ENCODE assay signal across 21 cellular contexts in the genomic region with DNA sequence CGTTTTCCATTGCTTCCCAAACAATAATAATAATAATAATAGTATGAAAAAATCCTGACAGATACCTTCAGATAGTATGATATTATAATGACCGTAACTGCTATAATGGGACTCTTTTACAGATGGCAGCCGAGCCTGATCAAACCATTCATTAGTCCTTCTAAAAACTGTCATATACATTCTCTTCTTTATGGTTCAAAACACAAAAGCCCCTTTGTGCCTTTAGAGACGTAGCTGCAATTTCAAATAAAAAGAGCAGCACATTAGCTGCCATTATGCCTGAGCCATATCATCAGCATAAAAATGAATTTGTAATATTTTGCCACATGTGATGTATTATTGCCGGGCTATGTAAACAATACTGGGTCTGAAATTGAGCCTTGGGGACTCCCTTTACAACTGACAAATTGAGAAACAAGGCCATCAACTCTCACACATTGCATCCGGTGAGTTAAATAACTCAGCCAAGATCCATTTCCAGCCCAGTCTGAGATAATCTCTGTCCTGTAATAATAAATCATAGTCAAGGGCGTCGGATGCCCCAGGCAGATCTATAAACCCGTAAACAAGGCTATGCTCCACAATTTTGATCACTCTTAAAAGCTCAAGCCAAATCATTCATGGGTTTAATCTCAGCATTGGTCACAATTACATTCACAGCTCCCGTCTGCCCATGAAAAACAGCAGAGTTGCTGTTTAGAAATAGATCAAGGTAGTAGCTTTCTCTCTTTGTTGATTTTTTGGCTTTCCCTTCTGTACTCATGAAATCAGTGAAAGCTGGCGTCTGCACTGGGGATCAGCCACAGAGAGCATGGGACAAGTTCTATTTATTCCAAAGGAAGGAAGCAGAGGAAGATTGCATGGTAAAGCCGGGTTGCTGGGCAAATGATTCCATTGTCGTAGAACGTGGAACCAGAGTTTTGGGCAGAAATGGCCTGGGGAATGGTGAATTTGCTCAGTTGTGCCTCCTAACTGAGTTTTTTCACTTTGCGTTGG.
DNase-seq lines count a peak whose midpoint lies in the region; ATAC-seq and TF ChIP-seq lines count a peak whose summit lies in the region.
"Had no signal": no experiment of that assay in that cellular context is flagged by ENCODE, and none has a peak within 500 bp of the region (broad histone marks: within the 10 kb centered on the region; RNA-seq: fewer than 3 reads in every experiment).

No MANE protein-coding gene starts in this region.

- H3K36me3 Mint-ChIP-seq in type B pancreatic cell, result peaks cover 4% of the 10 kb centered on the region
- H3K36me3 Mint-ChIP-seq: activated naive CD4-positive, alpha-beta T cell treated with anti-CD3 and anti-CD28 coated beads, Interleukin-2, amount 50 U/mL, for 24 hours; natural killer cell treated with Interleukin-12 subunit alpha and Interleukin-12 subunit beta and Interleukin-15 and Interleukin-18, amount 100 ng/mL, for 72 hours had no signal

- no peaks in the 10 kb centered on the region for H3K4me1 ChIP-seq in right atrium auricular region

- H3K4me3 Mint-ChIP-seq in type B pancreatic cell, result peak overlapping the region; percentile 16
- H3K4me3 Mint-ChIP-seq: activated naive CD4-positive, alpha-beta T cell treated with anti-CD3 and anti-CD28 coated beads, Interleukin-2, amount 50 U/mL, for 24 hours; natural killer cell treated with Interleukin-12 subunit alpha and Interleukin-12 subunit beta and Interleukin-15 and Interleukin-18, amount 100 ng/mL, for 72 hours had no signal

- TF ChIP-seq CTCF in right atrium auricular region (IDR thresholded peaks at IDR 0.05) (no peak), type B pancreatic cell (conservative IDR thresholded peaks at IDR 0.05) (no peak), foreskin fibroblast (IDR thresholded peaks at IDR 0.05; ENCODE audit: low read depth, low read length) (no peak)

- peaks cover 19% of the 10 kb centered on the region for H3K4me1 Mint-ChIP-seq in type B pancreatic cell (ENCODE audit: unreplicated experiment)
- H3K4me1 Mint-ChIP-seq: activated naive CD4-positive, alpha-beta T cell treated with anti-CD3 and anti-CD28 coated beads, Interleukin-2, amount 50 U/mL, for 24 hours had no signal

- peaks cover 35% of the 10 kb centered on the region for H3K27me3 Mint-ChIP-seq in type B pancreatic cell
- H3K27me3 Mint-ChIP-seq: activated naive CD4-positive, alpha-beta T cell treated with anti-CD3 and anti-CD28 coated beads, Interleukin-2, amount 50 U/mL, for 24 hours; natural killer cell treated with Interleukin-12 subunit alpha and Interleukin-12 subunit beta and Interleukin-15 and Interleukin-18, amount 100 ng/mL, for 72 hours had no signal

- H3K27ac Mint-ChIP-seq in type B pancreatic cell, result peak overlapping the region; percentile 77
- H3K27ac Mint-ChIP-seq: activated naive CD4-positive, alpha-beta T cell treated with anti-CD3 and anti-CD28 coated beads, Interleukin-2, amount 50 U/mL, for 24 hours; natural killer cell treated with Interleukin-12 subunit alpha and Interleukin-12 subunit beta and Interleukin-15 and Interleukin-18, amount 100 ng/mL, for 72 hours had no signal

- H3K27ac ChIP-seq in right atrium auricular region, result no peak overlapping the region
- H3K27ac ChIP-seq: C4-2B, PC-9, vagina had no signal

- H3K36me3 ChIP-seq in right atrium auricular region, result no peaks in the 10 kb centered on the region
- H3K36me3 ChIP-seq: vagina had no signal

- H3K4me3 ChIP-seq in right atrium auricular region (no peak overlapping the region), foreskin fibroblast (ENCODE audit: low read depth in 1 of 2, low read length in 2 of 2) (no peak overlapping the region)
- H3K4me3 ChIP-seq: PC-9, vagina had no signal

- peak; percentile 23 for ATAC-seq in left ventricle myocardium superior
- ATAC-seq: natural killer cell treated with Interleukin-12 subunit alpha and Interleukin-12 subunit beta and Interleukin-15 and Interleukin-18, amount 100 ng/mL, for 72 hours had no signal

- peaks cover 4% of the 10 kb centered on the region for H3K9me3 Mint-ChIP-seq in type B pancreatic cell
- H3K9me3 Mint-ChIP-seq: activated naive CD4-positive, alpha-beta T cell treated with anti-CD3 and anti-CD28 coated beads, Interleukin-2, amount 50 U/mL, for 24 hours; natural killer cell treated with Interleukin-12 subunit alpha and Interleukin-12 subunit beta and Interleukin-15 and Interleukin-18, amount 100 ng/mL, for 72 hours had no signal

- H3K9me3 ChIP-seq in right atrium auricular region, result no peaks in the 10 kb centered on the region
- H3K9me3 ChIP-seq: vagina had no signal

- H3K27me3 ChIP-seq in right atrium auricular region, result no peaks in the 10 kb centered on the region
- H3K27me3 ChIP-seq: vagina had no signal

- no peak for DNase-seq in left ventricle myocardium superior
- DNase-seq in right atrium auricular region (ENCODE audit: low spot score), result no peak
- DNase-seq in NCI-H2081 treated with DMSO at 0.1 percent for 48 hours (lab: John Stamatoyannopoulos, UW), result peak; percentile 18
- DNase-seq in foreskin melanocyte, result peak; percentile 71
- no peak for DNase-seq in type B pancreatic cell (ENCODE audit: extremely low spot score, unreplicated experiment)
- DNase-seq in DMS53 (lab: John Stamatoyannopoulos, UW), result no peak
- DNase-seq in NCI-H187 (lab: John Stamatoyannopoulos, UW), result no peak
- DNase-seq in foreskin fibroblast, result no peak
- DNase-seq: ACHN; activated CD4-positive, CD25-positive, alpha-beta regulatory T cell treated with anti-CD3 and anti-CD28 coated beads, Interleukin-2, amount 50 U/mL, for 72 hours; activated CD8-positive, alpha-beta memory T cell treated with anti-CD3 and anti-CD28 coated beads for 24 hours; GF-D8; islet precursor cell; NCI-H2029; NCI-H510A treated with DMSO at 0.1 percent for 48 hours; PC-9; T-helper 9 cell had no signal

- intact Hi-C loops in left ventricle myocardium superior (cut with micrococcal nuclease), result no loop called here

Comparison
In these comparisons a context has a peak if more than half of its experiments do, and no peak if none do; other contexts are left out.
1. DNase-seq: peak in NCI-H2081 treated with DMSO at 0.1 percent for 48 hours (single experiment) and foreskin melanocyte (single experiment); none in left ventricle myocardium superior (single experiment), right atrium auricular region (single experiment), type B pancreatic cell (single experiment), DMS53 (single experiment), NCI-H187 (0 of 2) and foreskin fibroblast (0 of 2).